ENCODE assay signal across 9 cellular contexts in genomic region chr9:6910032-6910431, GRCh38.
DNase-seq lines count a peak whose midpoint lies in the region; ATAC-seq and TF ChIP-seq lines count a peak whose summit lies in the region.
"Had no signal": no experiment of that assay in that cellular context is flagged by ENCODE, and none has a peak within 500 bp of the region (broad histone marks: within the 10 kb centered on the region; RNA-seq: fewer than 3 reads in every experiment).

No MANE protein-coding gene starts in this region.

- no peak overlapping the region for H3K4me3 ChIP-seq in AG09309 (ENCODE audit: control insufficient read depth, low read depth, low read length)

- H3K27ac ChIP-seq in RWPE1: no peak overlapping the region

- no peaks in the 10 kb centered on the region for H3K9me3 Mint-ChIP-seq in glutamatergic neuron (ENCODE audit: unreplicated experiment)

- POLR2A ChIA-PET in RWPE1 (lab: Yijun Ruan, JAX; ENCODE audit: low non-redundant PET): no interaction called here

- TF ChIP-seq CTCF in AG09309 (IDR thresholded peaks at IDR 0.05; ENCODE audit: control insufficient read depth, insufficient read depth, low read depth, low read length, missing control alignments) (peak; percentile 52), RWPE1 (conservative IDR thresholded peaks at IDR 0.05; ENCODE audit: low read depth) (peak; percentile 46), glutamatergic neuron (IDR thresholded peaks at IDR 0.05; ENCODE audit: partially characterized antibody, unreplicated experiment) (peak; percentile 46)

- DNase-seq in AG09309 (ENCODE audit: low read depth) (no peak), RWPE1 (ENCODE audit: low spot score) (no peak), glutamatergic neuron (no peak), COLO829 (ENCODE audit: low spot score) (no peak)
- DNase-seq in activated effector memory CD4-positive, alpha-beta T cell treated with Interleukin-2 at 50 U/mL for 16 hours: no peak
- DNase-seq in stimulated activated CD4-positive, alpha-beta T cell treated with anti-CD3 and anti-CD28 coated beads, Interleukin-2, amount 100 ng/mL, for 24 hours: no peak
- DNase-seq: activated T-cell treated with anti-CD3 and anti-CD28 coated beads, Interleukin-2, amount 50 U/mL, for 48 hours had no signal

- H3K4me3 Mint-ChIP-seq in glutamatergic neuron (ENCODE audit: unreplicated experiment): no peak overlapping the region

- H3K27ac Mint-ChIP-seq in glutamatergic neuron (ENCODE audit: unreplicated experiment): no peak overlapping the region

- no peaks in the 10 kb centered on the region for H3K36me3 Mint-ChIP-seq in glutamatergic neuron (ENCODE audit: unreplicated experiment)

- H3K27me3 Mint-ChIP-seq in glutamatergic neuron (ENCODE audit: unreplicated experiment): peaks cover 2% of the 10 kb centered on the region

- ATAC-seq in GM21529 (IDR thresholded peaks at IDR 0.05; ENCODE audit: unreplicated experiment): peak; percentile 46
- no peak for ATAC-seq in GM19023 (IDR thresholded peaks at IDR 0.05; ENCODE audit: unreplicated experiment)

- peaks cover 16% of the 10 kb centered on the region for H3K4me1 Mint-ChIP-seq in glutamatergic neuron (ENCODE audit: low read depth, unreplicated experiment)

- CTCF ChIA-PET in RWPE1 (lab: Yijun Ruan, JAX): no interaction called here
